15 cellular contexts compared by ENCODE assay signal in the genomic region with DNA sequence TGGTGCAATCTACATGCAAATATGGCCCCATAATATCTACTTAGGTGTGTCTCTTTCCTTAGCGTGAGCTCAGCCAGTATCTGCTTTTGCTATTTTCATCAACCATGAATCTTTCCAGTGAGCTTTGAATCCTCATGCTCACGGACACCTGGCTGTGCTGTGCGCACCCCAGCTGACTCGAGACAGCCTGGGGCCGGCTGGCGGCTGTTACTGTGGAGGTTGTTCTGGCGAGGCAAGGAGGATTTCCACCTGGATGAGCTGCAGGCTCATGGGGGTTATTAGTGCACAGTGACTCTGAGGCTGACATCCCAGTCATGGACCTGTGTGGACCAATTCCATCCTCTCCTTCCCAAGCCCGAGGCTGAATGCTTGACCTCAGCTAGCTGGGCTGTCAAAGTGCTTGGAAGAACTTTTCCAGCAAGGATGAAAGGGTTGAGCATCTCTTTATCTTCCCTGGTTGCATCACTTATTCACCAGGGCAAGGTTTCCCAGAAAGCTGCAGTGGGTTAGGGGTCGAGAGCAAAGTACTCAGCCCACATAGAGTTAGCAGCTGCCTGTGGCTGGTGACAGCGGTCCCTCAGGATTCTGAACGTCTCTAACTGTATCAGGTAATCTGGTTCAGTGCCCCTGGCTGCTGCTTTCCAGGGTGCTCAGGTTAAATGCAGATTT.
DNase-seq lines count a peak whose midpoint lies in the region; ATAC-seq and TF ChIP-seq lines count a peak whose summit lies in the region.
"Had no signal": no experiment of that assay in that cellular context is flagged by ENCODE, and none has a peak within 500 bp of the region (broad histone marks: within the 10 kb centered on the region; RNA-seq: fewer than 3 reads in every experiment).

No MANE protein-coding gene starts in this region.

- H3K4me3 ChIP-seq in endodermal cell (ENCODE audit: low read length) (no peak overlapping the region), thymus (ENCODE audit: low read length) (no peak overlapping the region), gastroesophageal sphincter (no peak overlapping the region)
- H3K4me3 ChIP-seq: prostate gland, thoracic aorta had no signal

- no peak overlapping the region for H3K4me3 Mint-ChIP-seq in T-helper 2 cell treated with Interferon-gamma antibody and Interleukin-4, amounts not matched to agents 5 μg/mL and 100 μg/mL, for 36 hours
- H3K4me3 Mint-ChIP-seq in endodermal cell: no peak overlapping the region
- H3K4me3 Mint-ChIP-seq: activated naive CD8-positive, alpha-beta T cell treated with anti-CD3 and anti-CD28 coated beads for 36 hours had no signal

- H3K4me1 ChIP-seq in endodermal cell (ENCODE audit: control insufficient read depth, insufficient read depth, low read length) (no peaks in the 10 kb centered on the region), thymus (ENCODE audit: control insufficient read depth, insufficient read depth, low read length) (peaks cover 11% of the 10 kb centered on the region), gastroesophageal sphincter (no peaks in the 10 kb centered on the region)
- H3K4me1 ChIP-seq: prostate gland had no signal

- TF ChIP-seq EP300 in gastroesophageal sphincter (IDR thresholded peaks at IDR 0.05): no peak

- 80 to 85% methylated on average over 5 to 11 of the region's 11 CpGs for WGBS in endodermal cell (ENCODE audit: insufficient coverage in 1 of 2, insufficient read length in 1 of 2), 2 experiments
- WGBS in thymus: 36% methylated on average over 11 of the region's 11 CpGs
- 33 to 50% methylated on average over 2 to 4 of the region's 11 CpGs for WGBS in gastroesophageal sphincter (ENCODE audit: low coverage in 1 of 2), 2 donors

- ATAC-seq in gastroesophageal sphincter: no peak
- ATAC-seq: PC-3 had no signal

- peaks cover 33% of the 10 kb centered on the region for H3K9me3 Mint-ChIP-seq in T-helper 2 cell treated with Interferon-gamma antibody and Interleukin-4, amounts not matched to agents 5 μg/mL and 100 μg/mL, for 36 hours
- H3K9me3 Mint-ChIP-seq in endodermal cell: peaks cover 22% of the 10 kb centered on the region

- H3K27me3 Mint-ChIP-seq in T-helper 2 cell treated with Interferon-gamma antibody and Interleukin-4, amounts not matched to agents 5 μg/mL and 100 μg/mL, for 36 hours (ENCODE audit: low read depth): no peaks in the 10 kb centered on the region
- no peaks in the 10 kb centered on the region for H3K27me3 Mint-ChIP-seq in endodermal cell (ENCODE audit: insufficient read depth)
- H3K27me3 Mint-ChIP-seq: activated naive CD8-positive, alpha-beta T cell treated with anti-CD3 and anti-CD28 coated beads for 36 hours had no signal

- TF ChIP-seq POLR2A in gastroesophageal sphincter (IDR thresholded peaks at IDR 0.05): no peak

- H3K36me3 ChIP-seq in endodermal cell (ENCODE audit: control insufficient read depth, insufficient read depth, low read length) (no peaks in the 10 kb centered on the region), thymus (ENCODE audit: control insufficient read depth, insufficient read depth) (no peaks in the 10 kb centered on the region), gastroesophageal sphincter (no peaks in the 10 kb centered on the region)
- H3K36me3 ChIP-seq: prostate gland, thoracic aorta had no signal

- DNase-seq in T-helper 2 cell treated with Interferon-gamma antibody and Interleukin-4, amounts not matched to agents 5 μg/mL and 100 μg/mL, for 36 hours (ENCODE audit: low spot score): no peak
- DNase-seq in T-helper 2 cell: no peak
- peak; percentile 21 for DNase-seq in NCI-H2081 treated with DMSO at 0.1 percent for 48 hours (lab: John Stamatoyannopoulos, UW)
- DNase-seq in endodermal cell: peak; percentile 71
- DNase-seq in NCI-H82 (lab: John Stamatoyannopoulos, UW): no peak
- DNase-seq in activated CD8-positive, alpha-beta memory T cell treated with anti-CD3 and anti-CD28 coated beads, Interleukin-2, amount 50 U/mL, for 48 hours: no peak
- DNase-seq: activated naive CD8-positive, alpha-beta T cell treated with anti-CD3 and anti-CD28 coated beads for 36 hours; DMS153; IMR-90; NCI-H1694 treated with DMSO at 0.1 percent for 48 hours; PC-3 had no signal

- no peak overlapping the region for H3K9ac ChIP-seq in endodermal cell (ENCODE audit: extremely low read depth, low read length, poor library complexity, severe bottlenecking)

- peaks cover 23% of the 10 kb centered on the region for H3K4me1 Mint-ChIP-seq in T-helper 2 cell treated with Interferon-gamma antibody and Interleukin-4, amounts not matched to agents 5 μg/mL and 100 μg/mL, for 36 hours (ENCODE audit: low read depth)
- peaks cover 9% of the 10 kb centered on the region for H3K4me1 Mint-ChIP-seq in endodermal cell

- H3K27me3 ChIP-seq in endodermal cell (ENCODE audit: control insufficient read depth, insufficient read depth, low read length, poor library complexity, severe bottlenecking): no peaks in the 10 kb centered on the region
- H3K27me3 ChIP-seq in thymus (ENCODE audit: control insufficient read depth, insufficient read depth): no peaks in the 10 kb centered on the region
- H3K27me3 ChIP-seq in gastroesophageal sphincter: peaks cover 4% of the 10 kb centered on the region

- H3K36me3 Mint-ChIP-seq in T-helper 2 cell treated with Interferon-gamma antibody and Interleukin-4, amounts not matched to agents 5 μg/mL and 100 μg/mL, for 36 hours (ENCODE audit: low read depth): peaks cover 14% of the 10 kb centered on the region
- H3K36me3 Mint-ChIP-seq in endodermal cell (ENCODE audit: low read depth): no peaks in the 10 kb centered on the region
- H3K36me3 Mint-ChIP-seq: activated naive CD8-positive, alpha-beta T cell treated with anti-CD3 and anti-CD28 coated beads for 36 hours had no signal

- no peak overlapping the region for H3K27ac ChIP-seq in endodermal cell (ENCODE audit: low read depth, low read length)
- H3K27ac ChIP-seq in thymus (ENCODE audit: low read depth): peak overlapping the region; percentile 11
- no peak overlapping the region for H3K27ac ChIP-seq in gastroesophageal sphincter
- H3K27ac ChIP-seq: prostate gland, thoracic aorta had no signal

- H3K9me3 ChIP-seq in endodermal cell (ENCODE audit: control insufficient read depth, low read length) (peaks cover 15% of the 10 kb centered on the region), thymus (ENCODE audit: control insufficient read depth) (no peaks in the 10 kb centered on the region), gastroesophageal sphincter (peaks cover 0 to 14% (median 0%) of the 10 kb centered on the region in 3 donors)
- H3K9me3 ChIP-seq: prostate gland had no signal

- peak overlapping the region; percentile 10 for H3K27ac Mint-ChIP-seq in T-helper 2 cell treated with Interferon-gamma antibody and Interleukin-4, amounts not matched to agents 5 μg/mL and 100 μg/mL, for 36 hours
- no peak overlapping the region for H3K27ac Mint-ChIP-seq in endodermal cell

- no peak for TF ChIP-seq CTCF in endodermal cell (conservative IDR thresholded peaks at IDR 0.05)
- TF ChIP-seq CTCF in gastroesophageal sphincter (IDR thresholded peaks at IDR 0.05): no peak

Comparison
In these comparisons a context has a peak if more than half of its experiments do, and no peak if none do; other contexts are left out.
1. DNase-seq: peak in NCI-H2081 treated with DMSO at 0.1 percent for 48 hours (single experiment) and endodermal cell (single experiment); none in T-helper 2 cell treated with Interferon-gamma antibody and Interleukin-4, amounts not matched to agents 5 μg/mL and 100 μg/mL, for 36 hours (single experiment), T-helper 2 cell (0 of 5), NCI-H82 (single experiment) and activated CD8-positive, alpha-beta memory T cell treated with anti-CD3 and anti-CD28 coated beads, Interleukin-2, amount 50 U/mL, for 48 hours (single experiment).